ENCODE assay signal across 8 cellular contexts in genomic region chr10:3780766-3781457, GRCh38. TPM values are rescaled to one million over a fixed set of nuclear protein-coding genes. Genes with fewer than 3 reads are reported as not detected.
DNase-seq lines count a peak whose midpoint lies in the region; ATAC-seq and TF ChIP-seq lines count a peak whose summit lies in the region.

No MANE protein-coding gene starts in this region.

- H3K36me3 ChIP-seq in GM06990 (ENCODE audit: control insufficient read depth, insufficient read depth, low read length), result peaks cover 31% of the 10 kb centered on the region

- CTCF ChIA-PET in activated CD8-positive, alpha-beta memory T cell treated with anti-CD3 and anti-CD28 coated beads, Interleukin-2, amount 10 ng/mL, durations not matched to agents 7 days and 5 days (lab: Charles Lee), result interaction anchor here (0.9 to 2.2 kb wide), 9 partner anchors 16 to 583 kb away, joined by 3 to 7 read pairs (median 4); no protein-coding TSS in a partner anchor

- H3K4me3 ChIP-seq in GM06990 (replicated peaks; ENCODE audit: low read depth, low read length) (peak overlapping the region; percentile 95), fibroblast of pulmonary artery (replicated peaks; ENCODE audit: low read depth, low read length) (peak overlapping the region; percentile 100)

- no peaks in the 10 kb centered on the region for H3K27me3 ChIP-seq in GM06990 (replicated peaks; ENCODE audit: control insufficient read depth, insufficient read depth, low read length)

- peaks cover 57% of the 10 kb centered on the region for H3K4me1 Mint-ChIP-seq in activated CD8-positive, alpha-beta memory T cell treated with anti-CD3 and anti-CD28 coated beads, Interleukin-2, amount 10 ng/mL, durations not matched to agents 7 days and 5 days

- H3K36me3 Mint-ChIP-seq in activated CD8-positive, alpha-beta memory T cell treated with anti-CD3 and anti-CD28 coated beads, Interleukin-2, amount 10 ng/mL, durations not matched to agents 7 days and 5 days, result peaks cover 81% of the 10 kb centered on the region

- TF ChIP-seq CTCF in GM06990 (IDR thresholded peaks at IDR 0.05; ENCODE audit: insufficient read depth, low read length, poor library complexity, severe bottlenecking), result no peak
- no peak for TF ChIP-seq CTCF in fibroblast of pulmonary artery (IDR thresholded peaks at IDR 0.05; ENCODE audit: low read length, missing control alignments)

- no peaks in the 10 kb centered on the region for H3K9me3 Mint-ChIP-seq in activated CD8-positive, alpha-beta memory T cell treated with anti-CD3 and anti-CD28 coated beads, Interleukin-2, amount 10 ng/mL, durations not matched to agents 7 days and 5 days (ENCODE audit: low read depth)

- H3K27me3 Mint-ChIP-seq in activated CD8-positive, alpha-beta memory T cell treated with anti-CD3 and anti-CD28 coated beads, Interleukin-2, amount 10 ng/mL, durations not matched to agents 7 days and 5 days, result no peaks in the 10 kb centered on the region

- H3K4me3 Mint-ChIP-seq in activated CD8-positive, alpha-beta memory T cell treated with anti-CD3 and anti-CD28 coated beads, Interleukin-2, amount 10 ng/mL, durations not matched to agents 7 days and 5 days, result peak overlapping the region; percentile 93

- peak overlapping the region; percentile 99 for H3K27ac Mint-ChIP-seq in activated CD8-positive, alpha-beta memory T cell treated with anti-CD3 and anti-CD28 coated beads, Interleukin-2, amount 10 ng/mL, durations not matched to agents 7 days and 5 days

- no peak for ATAC-seq in activated CD8-positive, alpha-beta memory T cell treated with anti-CD3 and anti-CD28 coated beads, Interleukin-2, amount 10 ng/mL, durations not matched to agents 7 days and 5 days
- ATAC-seq in HG03378 (IDR thresholded peaks at IDR 0.05; ENCODE audit: unreplicated experiment), result no peak

- no peak for DNase-seq in GM06990 (ENCODE audit: extremely low read depth, insufficient read length)
- no peak for DNase-seq in activated CD8-positive, alpha-beta memory T cell treated with anti-CD3 and anti-CD28 coated beads, Interleukin-2, amount 10 ng/mL, durations not matched to agents 7 days and 5 days
- peak; percentile 52 for DNase-seq in fibroblast of pulmonary artery (ENCODE audit: low read depth)
- peak; percentile 26 for DNase-seq in renal cortical epithelial cell (ENCODE audit: low read depth)
- DNase-seq in NCI-H524 (lab: John Stamatoyannopoulos, UW), result no peak
- no peak for DNase-seq in stimulated activated naive CD4-positive, alpha-beta T cell treated with Interleukin-2 at 50 U/mL for 16 hours (lab: John Stamatoyannopoulos, UW)
- no peak for DNase-seq in NCI-H345 (lab: John Stamatoyannopoulos, UW)

RNA-seq across cellular contexts. Expression of gene KLF6, which starts 4.1 kb away (rescaled TPM):
- 100 to 1,000 TPM; 149 to 208 TPM for total RNA-seq in activated CD8-positive, alpha-beta memory T cell treated with anti-CD3 and anti-CD28 coated beads, Interleukin-2, amount 10 ng/mL, durations not matched to agents 7 days and 5 days
- total RNA-seq in renal cortical epithelial cell, result 112 and 126 TPM in 2 replicates

Comparison
In these comparisons a context has a peak if more than half of its experiments do, and no peak if none do; other contexts are left out.
1. DNase-seq: peak in fibroblast of pulmonary artery (single experiment) and renal cortical epithelial cell (single experiment); none in GM06990 (single experiment), activated CD8-positive, alpha-beta memory T cell treated with anti-CD3 and anti-CD28 coated beads, Interleukin-2, amount 10 ng/mL, durations not matched to agents 7 days and 5 days (single experiment), NCI-H524 (0 of 2), stimulated activated naive CD4-positive, alpha-beta T cell treated with Interleukin-2 at 50 U/mL for 16 hours (single experiment) and NCI-H345 (single experiment).